ENCODE assay signal across 1 cellular context in genomic region chr1:40508375-40509341, GRCh38.
TF ChIP-seq lines count a peak whose summit lies in the region.

Gene EXO5, plus strand, starts transcription at chr1:40508767. Its CDS starts 5,778 bp downstream, at chr1:40514545.

TF ChIP-seq in HepG2, 621 proteins besides CTCF, POLR2A, EP300 and RAD21 (continued from another document and continues in another):
- peak; percentile 88 for TF ChIP-seq ZNF142 (CRISPR knock-in tag; IDR thresholded peaks at IDR 0.05)
- peak; percentile 49; the same call in 1 of the 2 replicates for TF ChIP-seq ZBTB14 (CRISPR knock-in tag; IDR thresholded peaks at IDR 0.05)
- TF ChIP-seq CENPBD1 (CRISPR knock-in tag; IDR thresholded peaks at IDR 0.05; ENCODE audit: borderline replicate concordance, low read depth), result 0 out of 2 replicates have a peak, but pooled peaks have one; percentile 55
- TF ChIP-seq ZHX1 (CRISPR knock-in tag; IDR thresholded peaks at IDR 0.05; ENCODE audit: low read depth), result no peak
- TF ChIP-seq ATF2 (CRISPR knock-in tag; IDR thresholded peaks at IDR 0.05), result peak; percentile 55; the same call in 1 of the 2 replicates
- no peak for TF ChIP-seq SOX5 (CRISPR knock-in tag; IDR thresholded peaks at IDR 0.05; ENCODE audit: borderline replicate concordance)
- TF ChIP-seq ZNF253 (CRISPR knock-in tag; IDR thresholded peaks at IDR 0.05; ENCODE audit: borderline replicate concordance), result no peak
- TF ChIP-seq CBFB (CRISPR knock-in tag; IDR thresholded peaks at IDR 0.05), result peak; percentile 59; the same call in 1 of the 2 replicates
- no peak for TF ChIP-seq NFIC (IDR thresholded peaks at IDR 0.05; ENCODE audit: low read length)
- TF ChIP-seq ZSCAN12 (CRISPR knock-in tag; IDR thresholded peaks at IDR 0.05), result peak; percentile 90; the same call in 1 of the 2 replicates
- peak; percentile 51 for TF ChIP-seq HNRNPLL (IDR thresholded peaks at IDR 0.05; ENCODE audit: low read depth, low read length, poor library complexity, severe bottlenecking)
- TF ChIP-seq UBTF (CRISPR knock-in tag; IDR thresholded peaks at IDR 0.05), result peak; percentile 67
- TF ChIP-seq ZNF790 (CRISPR knock-in tag; IDR thresholded peaks at IDR 0.05; ENCODE audit: borderline replicate concordance), result peak; percentile 86; the same call in 1 of the 2 replicates
- TF ChIP-seq ARHGAP35 (CRISPR knock-in tag; IDR thresholded peaks at IDR 0.05; ENCODE audit: borderline replicate concordance), result peak; percentile 85
- no peak for TF ChIP-seq PHB2 (IDR thresholded peaks at IDR 0.05; ENCODE audit: partially characterized antibody)
- peak; percentile 53; the same call in 1 of the 2 replicates for TF ChIP-seq ZNF276 (CRISPR knock-in tag; IDR thresholded peaks at IDR 0.05; ENCODE audit: low read depth)
- TF ChIP-seq SRY (CRISPR knock-in tag; IDR thresholded peaks at IDR 0.05), result peak; percentile 85
- no peak for TF ChIP-seq GMEB2 (CRISPR knock-in tag; IDR thresholded peaks at IDR 0.05; ENCODE audit: low read depth)
- TF ChIP-seq ZNF513 (CRISPR knock-in tag; conservative IDR thresholded peaks at IDR 0.05), result 0 out of 2 replicates have a peak, but pooled peaks have one; percentile 90
- peak; percentile 63 for TF ChIP-seq PAXIP1 (CRISPR knock-in tag; conservative IDR thresholded peaks at IDR 0.05)
- peak; percentile 92 for TF ChIP-seq ZNF333 (CRISPR knock-in tag; IDR thresholded peaks at IDR 0.05; ENCODE audit: borderline replicate concordance)
- peak; percentile 54; the same call in 1 of the 2 replicates for TF ChIP-seq ZMYM2 (CRISPR knock-in tag; IDR thresholded peaks at IDR 0.05)
- TF ChIP-seq REPIN1 (CRISPR knock-in tag; IDR thresholded peaks at IDR 0.05; ENCODE audit: borderline replicate concordance, low read depth), result peak; percentile 74; the same call in 1 of the 2 replicates
- TF ChIP-seq MTA3 (CRISPR knock-in tag; IDR thresholded peaks at IDR 0.05), result no peak
- no peak for TF ChIP-seq ZNF775 (CRISPR knock-in tag; IDR thresholded peaks at IDR 0.05; ENCODE audit: borderline replicate concordance)
- peak; percentile 97 for TF ChIP-seq POLR2G (IDR thresholded peaks at IDR 0.05; ENCODE audit: low read depth, low read length)
